13 cellular contexts compared by ENCODE assay signal in the genomic region with DNA sequence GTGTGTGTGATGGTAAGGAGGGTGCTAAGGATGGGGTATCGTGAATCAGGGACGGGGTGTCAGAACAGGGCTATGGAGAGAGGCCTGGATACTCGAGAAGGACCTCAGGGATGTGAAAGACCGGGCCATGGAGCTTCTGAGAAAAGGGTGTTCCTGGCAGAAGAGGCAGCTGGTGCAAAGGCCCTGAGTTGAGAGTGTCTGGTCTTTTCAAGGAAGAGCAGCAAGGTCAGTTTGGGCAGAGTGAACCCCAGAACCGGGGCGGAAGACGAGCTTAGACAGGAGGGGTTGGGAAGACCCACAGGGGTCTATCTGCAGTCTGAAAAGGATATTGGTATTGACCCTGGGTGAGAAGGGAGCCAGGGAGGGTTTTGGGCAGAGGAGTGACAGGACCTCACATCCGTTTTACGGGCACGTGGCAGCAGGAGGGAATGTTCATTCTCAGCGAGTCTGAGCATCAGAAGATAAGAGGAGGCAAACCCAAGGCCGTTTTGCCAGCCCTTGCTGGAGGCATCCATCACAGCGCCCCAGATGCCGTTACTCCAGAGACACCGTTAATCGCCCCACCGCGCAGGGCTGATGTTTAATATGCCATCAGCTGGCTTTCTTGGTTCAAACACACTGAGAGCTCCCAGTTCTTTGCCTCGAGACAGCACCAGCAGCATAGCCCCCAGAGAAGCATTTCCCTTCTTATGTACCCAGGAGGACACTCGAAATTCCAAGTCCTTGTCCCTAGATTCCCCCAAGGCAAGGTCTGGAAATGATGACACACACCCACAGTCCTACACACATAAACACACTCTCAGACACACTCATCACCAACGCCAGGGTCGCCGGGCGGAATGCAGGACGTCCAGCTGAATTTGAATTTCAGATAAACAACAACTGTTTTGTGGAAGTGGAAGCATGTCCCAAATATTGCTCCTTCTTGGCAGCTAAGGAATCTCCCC. TPM values are rescaled to one million over a fixed set of nuclear protein-coding genes. Genes with fewer than 3 reads are reported as not detected.
DNase-seq lines count a peak whose midpoint lies in the region; ATAC-seq and TF ChIP-seq lines count a peak whose summit lies in the region.
"Had no signal": no experiment of that assay in that cellular context is flagged by ENCODE, and none has a peak within 500 bp of the region (broad histone marks: within the 10 kb centered on the region; RNA-seq: fewer than 3 reads in every experiment).

No MANE protein-coding gene starts in this region.

- no peak for DNase-seq in heart right ventricle
- DNase-seq in cardiac septum (ENCODE audit: low spot score): no peak
- DNase-seq in dermis blood vessel endothelial cell: peak; percentile 66
- no peak for DNase-seq in mesothelial cell of epicardium (ENCODE audit: low spot score in 2 of 2, unreplicated experiment in 2 of 2)
- DNase-seq in uterus: no peak
- no peak for DNase-seq in kidney glomerular epithelial cell (lab: John Stamatoyannopoulos, UW)
- no peak for DNase-seq in NCI-H2196 treated with DMSO at 0.1 percent for 48 hours (lab: John Stamatoyannopoulos, UW; ENCODE audit: unreplicated experiment)
- no peak for DNase-seq in stimulated activated naive CD8-positive, alpha-beta T cell treated with anti-CD3 and anti-CD28 coated beads, Interleukin-15, Interleukin-2, amounts not matched to agents 100 U/mL and 50 U/mL, for 24 hours
- DNase-seq: activated gamma-delta T cell treated with Interleukin-2 at 50 U/mL for 16 hours; effector memory CD8-positive, alpha-beta T cell; left lung; NCI-H187 treated with DMSO at 0.1 percent for 48 hours; RPMI8226 had no signal

- no peaks in the 10 kb centered on the region for H3K36me3 Mint-ChIP-seq in mesothelial cell of epicardium

- H3K27me3 Mint-ChIP-seq in mesothelial cell of epicardium (ENCODE audit: low read depth): peaks cover 22% of the 10 kb centered on the region

- peaks cover 0 to 4% (median 0%) of the 10 kb centered on the region in 9 donors for H3K36me3 ChIP-seq in heart right ventricle
- H3K36me3 ChIP-seq in uterus: no peaks in the 10 kb centered on the region
- H3K36me3 ChIP-seq: left lung had no signal

- H3K4me1 ChIP-seq in heart right ventricle (peaks cover 51 to 98% (median 87%) of the 10 kb centered on the region in 9 donors), uterus (peaks cover 0 to 14% of the 10 kb centered on the region in 2 donors)

- no peak for ATAC-seq in heart right ventricle
- ATAC-seq in stimulated activated naive CD8-positive, alpha-beta T cell treated with anti-CD3 and anti-CD28 coated beads, Interleukin-15, Interleukin-2, amounts not matched to agents 100 U/mL and 50 U/mL, for 24 hours: no peak
- ATAC-seq: effector memory CD8-positive, alpha-beta T cell; left lung had no signal

- H3K9me3 ChIP-seq in heart right ventricle: no peaks in the 10 kb centered on the region
- no peaks in the 10 kb centered on the region for H3K9me3 ChIP-seq in uterus
- H3K9me3 ChIP-seq: left lung had no signal

- H3K27ac Mint-ChIP-seq in mesothelial cell of epicardium: peak overlapping the region; percentile 22
- H3K27ac Mint-ChIP-seq: effector memory CD8-positive, alpha-beta T cell had no signal

- peak overlapping the region; percentile 9 to 83 (median 64) for H3K27ac ChIP-seq in heart right ventricle
- peak overlapping the region; percentile 44 to 57 for H3K27ac ChIP-seq in uterus
- H3K27ac ChIP-seq: left lung had no signal

- H3K4me3 ChIP-seq in heart right ventricle (no peak overlapping the region), uterus (no peak overlapping the region)
- H3K4me3 ChIP-seq: left lung had no signal

- H3K4me3 Mint-ChIP-seq in mesothelial cell of epicardium: no peak overlapping the region
- H3K4me3 Mint-ChIP-seq: effector memory CD8-positive, alpha-beta T cell had no signal

- intact Hi-C loops in heart right ventricle (cut with DNase I): loop anchor here in 2 of 10 donors (5.0 kb wide), 2 partner anchors 35 to 40 kb away; a partner anchor contains a TSS
- intact Hi-C loops in cardiac septum (cut with DNase I): no loop called here
- intact Hi-C loops in uterus (cut with DNase I; ENCODE audit: low total_unique reads): no loop called here

- TF ChIP-seq POLR2A in uterus (IDR thresholded peaks at IDR 0.05): no peak

- peaks cover 40% of the 10 kb centered on the region for H3K4me1 Mint-ChIP-seq in mesothelial cell of epicardium

- TF ChIP-seq CTCF in heart right ventricle (IDR thresholded peaks at IDR 0.05): no peak
- TF ChIP-seq CTCF in mesothelial cell of epicardium (IDR thresholded peaks at IDR 0.05; ENCODE audit: unreplicated experiment): no peak
- no peak for TF ChIP-seq CTCF in uterus (IDR thresholded peaks at IDR 0.05)

- H3K27me3 ChIP-seq in heart right ventricle: peaks cover 0 to 4% (median 0%) of the 10 kb centered on the region in 7 donors
- H3K27me3 ChIP-seq in uterus: no peaks in the 10 kb centered on the region

- 58 to 66% methylated on average over 25 of the region's 25 CpGs for WGBS in heart right ventricle, 2 donors

- no peaks in the 10 kb centered on the region for H3K9me3 Mint-ChIP-seq in mesothelial cell of epicardium
- H3K9me3 Mint-ChIP-seq: effector memory CD8-positive, alpha-beta T cell had no signal

RNA-seq across cellular contexts. Expression of a gene that starts 41.4 kb away (rescaled TPM):
- total RNA-seq in heart right ventricle: 10 to 100 TPM; 28.6 to 49.2 (median 36.3) TPM
- 10 to 100 TPM in 1 of 2 donors, 1 to 10 TPM in 1; 9.1 to 11.0 TPM for polyA plus RNA-seq in heart right ventricle
- 29.9 TPM for total RNA-seq in cardiac septum
- total RNA-seq in dermis blood vessel endothelial cell: 45.8 and 47.1 TPM in 2 replicates
- total RNA-seq in mesothelial cell of epicardium: 17.6 to 19.3 TPM (median 18.9 TPM) in 3 replicates
- total RNA-seq in uterus: 100 to 1,000 TPM in 1 of 4 donors, 10 to 100 TPM in 3; 51.4 to 184 (median 84.4) TPM
